8 cellular contexts compared by ENCODE assay signal in the genomic region with DNA sequence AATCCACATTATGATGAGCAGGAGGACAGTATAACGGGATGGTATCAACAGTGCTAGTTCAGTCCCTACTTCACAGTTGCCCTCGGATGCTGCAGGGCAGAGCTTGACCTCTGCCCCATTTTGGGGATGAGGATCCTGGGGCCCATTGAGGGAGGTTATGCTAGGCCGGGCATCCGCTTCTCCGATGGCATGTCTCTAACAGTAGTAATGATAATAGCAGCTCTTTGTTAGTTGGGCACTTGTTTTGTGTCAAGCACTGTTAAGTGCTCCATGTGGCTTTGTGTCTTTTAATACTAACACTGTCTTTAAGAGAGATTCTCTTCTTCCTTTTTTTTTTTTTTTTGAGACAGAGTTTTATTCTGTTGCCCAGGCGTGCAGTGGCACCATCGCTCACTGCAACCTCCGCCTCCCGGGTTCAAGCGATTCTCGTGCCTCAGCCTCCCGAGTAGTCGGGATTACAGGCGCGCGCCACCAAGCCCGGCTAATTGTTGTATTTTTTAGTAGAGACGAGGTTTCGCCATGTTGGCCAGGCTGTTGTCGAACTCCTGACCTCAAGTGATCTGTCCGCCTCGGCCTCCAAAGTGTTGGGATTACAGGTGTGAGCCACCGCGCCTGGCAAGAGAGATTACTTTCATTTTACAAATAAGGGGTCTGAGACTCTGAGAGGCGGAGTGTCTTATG. TPM values are rescaled to one million over a fixed set of nuclear protein-coding genes. Genes with fewer than 3 reads are reported as not detected.
DNase-seq lines count a peak whose midpoint lies in the region; ATAC-seq and TF ChIP-seq lines count a peak whose summit lies in the region.

No MANE protein-coding gene starts in this region.

- peak overlapping the region; percentile 94 to 96 for H3K4me3 Mint-ChIP-seq in CD14-positive monocyte
- H3K4me3 Mint-ChIP-seq in naive thymus-derived CD4-positive, alpha-beta T cell: peak overlapping the region; percentile 89 to 99 (median 94)

- peaks cover 13% of the 10 kb centered on the region for H3K4me1 ChIP-seq in colonic mucosa
- peaks cover 22 to 34% of the 10 kb centered on the region in 2 donors for H3K4me1 ChIP-seq in naive thymus-derived CD4-positive, alpha-beta T cell (ENCODE audit: control insufficient read depth in 2 of 2, insufficient read depth in 2 of 2, low read length in 2 of 2)

- TF ChIP-seq CTCF in CD14-positive monocyte (IDR thresholded peaks at IDR 0.05) (no peak), colonic mucosa (IDR thresholded peaks at IDR 0.05) (no peak), GM20000 (IDR thresholded peaks at IDR 0.05; ENCODE audit: extremely low read depth, missing control alignments) (no peak)

- DNase-seq in CD14-positive monocyte (ENCODE audit: low spot score) (no peak), MG63 (peak; percentile 28), colonic mucosa (peak; percentile 23), dedifferentiated amniotic fluid mesenchymal stem cell (ENCODE audit: extremely low spot score) (no peak), HuH-7 (ENCODE audit: low spot score) (no peak), GM20000 (ENCODE audit: low spot score) (no peak)
- no peak for DNase-seq in naive thymus-derived CD4-positive, alpha-beta T cell

- POLR2A ChIA-PET in naive thymus-derived CD4-positive, alpha-beta T cell (lab: Charles Lee): interaction anchor here (0.9 to 2.7 kb wide), 12 partner anchors 8 to 279 kb away, joined by 3 to 26 read pairs (median 5); a partner anchor contains a TSS

- peaks cover 39% of the 10 kb centered on the region for H3K4me1 Mint-ChIP-seq in CD14-positive monocyte
- peaks cover 30 to 54% (median 50%) of the 10 kb centered on the region in 7 donors for H3K4me1 Mint-ChIP-seq in naive thymus-derived CD4-positive, alpha-beta T cell

- no peaks in the 10 kb centered on the region for H3K9me3 ChIP-seq in MG63
- H3K9me3 ChIP-seq in colonic mucosa: no peaks in the 10 kb centered on the region
- H3K9me3 ChIP-seq in naive thymus-derived CD4-positive, alpha-beta T cell (ENCODE audit: control insufficient read depth in 2 of 3, low read length in 3 of 3): no peaks in the 10 kb centered on the region

- H3K9ac ChIP-seq in colonic mucosa (ENCODE audit: low read depth in 2 of 2, low read length in 2 of 2): peak overlapping the region; percentile 89 to 90

- peak overlapping the region; percentile 94 to 99 (median 98) for H3K27ac Mint-ChIP-seq in CD14-positive monocyte
- H3K27ac Mint-ChIP-seq in naive thymus-derived CD4-positive, alpha-beta T cell: peak overlapping the region; percentile 66 to 99 (median 98)

- H3K9me3 Mint-ChIP-seq in CD14-positive monocyte: peaks cover 0 to 2% (median 0%) of the 10 kb centered on the region in 7 donors
- peaks cover 0 to 4% (median 0%) of the 10 kb centered on the region in 11 donors for H3K9me3 Mint-ChIP-seq in naive thymus-derived CD4-positive, alpha-beta T cell

- CTCF ChIA-PET in naive thymus-derived CD4-positive, alpha-beta T cell (lab: Charles Lee): interaction anchor here (0.7 to 1.4 kb wide), 5 partner anchors 9 to 42 kb away, joined by 3 to 5 read pairs (median 3); no protein-coding TSS in a partner anchor

- H3K27me3 Mint-ChIP-seq in CD14-positive monocyte (ENCODE audit: low read depth in 3 of 3): peaks cover 0 to 4% (median 0%) of the 10 kb centered on the region in 3 donors
- H3K27me3 Mint-ChIP-seq in naive thymus-derived CD4-positive, alpha-beta T cell: no peaks in the 10 kb centered on the region

- no peak for ATAC-seq in naive thymus-derived CD4-positive, alpha-beta T cell
- no peak for ATAC-seq in esophagus mucosa

- H3K4me3 ChIP-seq in MG63 (peak overlapping the region; percentile 92), colonic mucosa (peak overlapping the region; percentile 67)
- peak overlapping the region; percentile 93 for H3K4me3 ChIP-seq in naive thymus-derived CD4-positive, alpha-beta T cell (ENCODE audit: low read length)

- peaks cover 2 to 4% of the 10 kb centered on the region in 2 donors for H3K36me3 Mint-ChIP-seq in CD14-positive monocyte
- peaks cover 0 to 8% (median 0%) of the 10 kb centered on the region in 5 donors for H3K36me3 Mint-ChIP-seq in naive thymus-derived CD4-positive, alpha-beta T cell

- H3K27me3 ChIP-seq in MG63: no peaks in the 10 kb centered on the region
- no peaks in the 10 kb centered on the region for H3K27me3 ChIP-seq in colonic mucosa
- no peaks in the 10 kb centered on the region for H3K27me3 ChIP-seq in naive thymus-derived CD4-positive, alpha-beta T cell (ENCODE audit: control insufficient read depth in 2 of 2, insufficient read depth in 2 of 2, low read length in 2 of 2)

- peak overlapping the region; percentile 48 for H3K27ac ChIP-seq in colonic mucosa
- peak overlapping the region; percentile 85 for H3K27ac ChIP-seq in naive thymus-derived CD4-positive, alpha-beta T cell (ENCODE audit: low read depth, low read length)

- intact Hi-C loops in CD14-positive monocyte (cut with micrococcal nuclease): no loop called here
- intact Hi-C loops in colonic mucosa (cut with DNase I): no loop called here
- intact Hi-C loops in naive thymus-derived CD4-positive, alpha-beta T cell (cut with micrococcal nuclease): loop anchor here (1.0 to 5.0 kb wide), 3 partner anchors 7 to 463 kb away; a partner anchor contains a TSS

- H3K36me3 ChIP-seq in MG63 (peaks cover 13% of the 10 kb centered on the region), colonic mucosa (no peaks in the 10 kb centered on the region)
- H3K36me3 ChIP-seq in naive thymus-derived CD4-positive, alpha-beta T cell (ENCODE audit: control insufficient read depth in 2 of 3, insufficient read depth in 3 of 3, low read length in 3 of 3): peaks cover 0 to 4% (median 0%) of the 10 kb centered on the region in 3 experiments

RNA-seq across cellular contexts. Expression of a gene that starts 1.1 kb away (rescaled TPM):
- 100 to 1,000 TPM; 118 to 130 TPM for polyA plus RNA-seq in CD14-positive monocyte
- 84.1 and 106 TPM in 2 replicates for total RNA-seq in MG63 (2014; rRNA removed; shearing (Covaris generic); ENCODE audit: low replicate concordance)
- total RNA-seq in colonic mucosa (100 to 1,000 TPM in 1 of 2 donors, 10 to 100 TPM in 1; 88.7 to 101 TPM), esophagus mucosa (49.2 TPM)
- total RNA-seq in naive thymus-derived CD4-positive, alpha-beta T cell: 100 to 1,000 TPM in 3 of 5 experiments, 10 to 100 TPM in 2; 83.0 to 118 (median 107) TPM
- 100 to 1,000 TPM in 1 of 2 donors, 10 to 100 TPM in 1; 91.3 to 105 TPM for polyA plus RNA-seq in naive thymus-derived CD4-positive, alpha-beta T cell

RNA-seq across cellular contexts. Expression of a gene that starts 37.9 kb away (rescaled TPM):
- not detected for polyA plus RNA-seq in CD14-positive monocyte
- not detected in 2 replicates for total RNA-seq in MG63 (2014; rRNA removed; shearing (Covaris generic); ENCODE audit: low replicate concordance)
- total RNA-seq in colonic mucosa: under 1 TPM; 0.11 to 0.72 TPM
- total RNA-seq in naive thymus-derived CD4-positive, alpha-beta T cell: 1 to 10 TPM in 3 of 5 experiments, under 1 TPM in 2; 0.46 to 2.8 (median 2.0) TPM
- under 1 TPM in 1 of 2 donors, not detected in 1; 0.12 TPM for polyA plus RNA-seq in naive thymus-derived CD4-positive, alpha-beta T cell
- total RNA-seq in esophagus mucosa: 0.48 TPM

RNA-seq across cellular contexts. Expression of a gene that starts 58.7 kb away (rescaled TPM):
- polyA plus RNA-seq in CD14-positive monocyte: under 1 TPM in 1 of 2 donors, not detected in 1; 0.39 TPM
- total RNA-seq in MG63 (2014; rRNA removed; shearing (Covaris generic); ENCODE audit: low replicate concordance): 5.6 and 6.6 TPM in 2 replicates
- 1 to 10 TPM in 1 of 2 donors, under 1 TPM in 1; 0.80 to 3.3 TPM for total RNA-seq in colonic mucosa
- total RNA-seq in naive thymus-derived CD4-positive, alpha-beta T cell: 1 to 10 TPM in 1 of 5 experiments, under 1 TPM in 4; 0.32 to 2.5 (median 0.66) TPM
- under 1 TPM; 0.33 to 0.72 TPM for polyA plus RNA-seq in naive thymus-derived CD4-positive, alpha-beta T cell
- 0.84 TPM for total RNA-seq in esophagus mucosa

Comparison
In these comparisons a context has a peak if more than half of its experiments do, and no peak if none do; other contexts are left out.
1. DNase-seq: peak in MG63 (single experiment) and colonic mucosa (single experiment); none in CD14-positive monocyte (single experiment), naive thymus-derived CD4-positive, alpha-beta T cell (0 of 9), dedifferentiated amniotic fluid mesenchymal stem cell (single experiment), HuH-7 (single experiment) and GM20000 (single experiment).
2. intact Hi-C loops: an anchor here in naive thymus-derived CD4-positive, alpha-beta T cell (1.0 to 5.0 kb wide); none called in CD14-positive monocyte and colonic mucosa.
3. Peak in every context shown above with its lines, with median percentiles within 50 percentile points of each other: H3K4me3 ChIP-seq.